Comparison of ENCODE assay signal across 11 cellular contexts in genomic region chr2:40364143-40364903, GRCh38.
A peak's percentile ranks its signal among the peaks of the same experiment; 100 is the strongest.
DNase-seq lines count a peak whose midpoint lies in the region; ATAC-seq, FAIRE-seq and TF ChIP-seq lines count a peak whose summit lies in the region.
"Had no signal": no experiment of that assay in that cellular context is flagged by ENCODE, and none has a peak within 500 bp of the region (broad histone marks: within the 10 kb centered on the region; RNA-seq: fewer than 3 reads in every experiment).

No MANE protein-coding gene starts in this region.

- H3K36me3 ChIP-seq in heart left ventricle (no peaks in the 10 kb centered on the region), HepG2 (replicated peaks in 1 of 2; ENCODE audit: control insufficient read depth in 1 of 2, insufficient read depth in 2 of 2, low read length in 2 of 2) (no peaks in the 10 kb centered on the region), vagina (no peaks in the 10 kb centered on the region)

- no TSS peak for BruUV-seq in HepG2 (replicated peaks; lab: Mats Ljungman, UMichigan)

- no peaks in the 10 kb centered on the region for H4K20me1 ChIP-seq in HepG2 (ENCODE audit: insufficient read depth, low read length)

- 5 to 14% (median 6%) methylated on average over 3 of the region's 3 CpGs for WGBS in heart left ventricle, 4 donors
- whole genome bisulfite sequencing in HepG2 (ENCODE audit: low lambda C conversion rate), result under 1% methylated on average over 3 of the region's 3 CpGs

- H3K36me3 Mint-ChIP-seq in endothelial cell (ENCODE audit: low read depth, unreplicated experiment), result no peaks in the 10 kb centered on the region

- H3K27ac Mint-ChIP-seq in endothelial cell (ENCODE audit: unreplicated experiment), result no peak overlapping the region

- DNase-seq in heart left ventricle (no peak), Right ventricle myocardium superior (no peak), astrocyte of the cerebellum (ENCODE audit: low read depth) (no peak), HepG2 (ENCODE audit: low spot score) (no peak), vagina (ENCODE audit: extremely low spot score in 2 of 2) (no peak), endothelial cell (ENCODE audit: low spot score) (no peak), RPMI8226 (no peak), cerebellum (ENCODE audit: low spot score) (no peak)
- DNase-seq: Caco-2; NCI-H510A; stimulated activated naive CD4-positive, alpha-beta T cell treated with Interleukin-2 at 50 U/mL for 16 hours had no signal

- H3K4me1 Mint-ChIP-seq in endothelial cell (ENCODE audit: unreplicated experiment), result no peaks in the 10 kb centered on the region

- peak overlapping the region; percentile 5 to 71 (median 55) for H3K27ac ChIP-seq in heart left ventricle
- no peak overlapping the region for H3K27ac ChIP-seq in HepG2 (ENCODE audit: extremely low read length, insufficient read depth, low read length)
- peak overlapping the region; percentile 31 for H3K27ac ChIP-seq in vagina

- TF ChIP-seq POLR2A in heart left ventricle (IDR thresholded peaks at IDR 0.05) (no peak), HepG2 (IDR thresholded peaks at IDR 0.05; ENCODE audit: insufficient read depth in 1 of 2, low read depth in 2 of 2, low read length in 2 of 2) (no peak), vagina (IDR thresholded peaks at IDR 0.05) (no peak)

- no peaks in the 10 kb centered on the region for H3K9me3 Mint-ChIP-seq in endothelial cell (ENCODE audit: unreplicated experiment)

- H3K4me1 ChIP-seq in heart left ventricle (peaks cover 3 to 77% (median 31%) of the 10 kb centered on the region in 12 donors), HepG2 (ENCODE audit: insufficient read depth, low read length) (no peaks in the 10 kb centered on the region), vagina (peaks cover 12% of the 10 kb centered on the region)
- H3K4me1 ChIP-seq: Caco-2 had no signal

- H3K27me3 ChIP-seq in heart left ventricle, result no peaks in the 10 kb centered on the region
- no peaks in the 10 kb centered on the region for H3K27me3 ChIP-seq in HepG2 (ENCODE audit: control insufficient read depth in 1 of 2, insufficient read depth in 2 of 2, low read length in 2 of 2)
- H3K27me3 ChIP-seq in vagina, result no peaks in the 10 kb centered on the region

- CTCF ChIA-PET in HepG2 (lab: Yijun Ruan, JAX; ENCODE audit: low intra/inter-chr PET ratio, low total read pairs), result no interaction called here

- no peak overlapping the region for H3K9ac ChIP-seq in HepG2 (ENCODE audit: insufficient read depth, low read depth, low read length)

- in situ Hi-C loops in astrocyte of the cerebellum (cut with HindIII; ENCODE audit: low sequenced_read_pairs), result no loop called here
- in situ Hi-C loops in HepG2 (cut with HindIII; ENCODE audit: extremely low pct_ligation_motif_present, low pct_unique_long_range_greater_than_20kb), result no loop called here

- peak in 1 of 4 donors; percentile 33 for ATAC-seq in heart left ventricle
- no peak for ATAC-seq in Right ventricle myocardium superior (ENCODE audit: poor library complexity)
- ATAC-seq in HepG2, result no peak

- H3K9me3 ChIP-seq in heart left ventricle (no peaks in the 10 kb centered on the region), HepG2 (ENCODE audit: low read length) (no peaks in the 10 kb centered on the region), vagina (no peaks in the 10 kb centered on the region)
- H3K9me3 ChIP-seq: Caco-2 had no signal

- H3K4me3 ChIP-seq in heart left ventricle (peak overlapping the region in 9 of 12 donors; percentile 7 to 49 (median 32)), astrocyte of the cerebellum (ENCODE audit: low read depth, low read length) (peak overlapping the region; percentile 4), HepG2 (replicated peaks in 1 of 3; ENCODE audit: insufficient read depth in 1 of 3, low read depth in 2 of 3, low read length in 3 of 3) (no peak overlapping the region), vagina (peak overlapping the region; percentile 5 to 24)

- TF ChIP-seq RAD21 in HepG2 (CRISPR knock-in tag; IDR thresholded peaks at IDR 0.05), result no peak

- peak; percentile 12 for FAIRE-seq in HepG2 (lab: Jason Lieb, UNC)

- intact Hi-C loops in heart left ventricle (cut with DNase I) (no loop called here), Right ventricle myocardium superior (cut with DNase I) (loop anchor here (10.0 kb wide), 1 partner anchor 80 kb away; no protein-coding TSS in a partner anchor), HepG2 (cut with micrococcal nuclease; ENCODE audit: unreplicated experiment) (no loop called here), vagina (cut with DNase I) (no loop called here)

- H3K79me2 ChIP-seq in HepG2 (ENCODE audit: insufficient read depth, low read length), result no peaks in the 10 kb centered on the region

- H3K4me2 ChIP-seq in HepG2 (ENCODE audit: low read depth, low read length), result no peak overlapping the region

- TF ChIP-seq CTCF in heart left ventricle (IDR thresholded peaks at IDR 0.05) (no peak), astrocyte of the cerebellum (IDR thresholded peaks at IDR 0.05; ENCODE audit: low read depth, low read length, missing control alignments) (no peak), HepG2 (CRISPR knock-in tag; IDR thresholded peaks at IDR 0.05) (no peak), vagina (IDR thresholded peaks at IDR 0.05) (no peak), endothelial cell (IDR thresholded peaks at IDR 0.05; ENCODE audit: unreplicated experiment) (no peak)

- H3K27me3 Mint-ChIP-seq in endothelial cell (ENCODE audit: unreplicated experiment), result no peaks in the 10 kb centered on the region

- no peak overlapping the region for H2AFZ ChIP-seq in HepG2 (ENCODE audit: low read length)

- POLR2A ChIA-PET in HepG2 (lab: Yijun Ruan, JAX), result no interaction called here

- TF ChIP-seq EP300 in HepG2 (IDR thresholded peaks at IDR 0.05; ENCODE audit: low read depth in 2 of 2, low read length in 2 of 2) (no peak), HepG2 (CRISPR knock-in tag; IDR thresholded peaks at IDR 0.05; ENCODE audit: borderline replicate concordance) (no peak)

- H3K4me3 Mint-ChIP-seq in endothelial cell (ENCODE audit: unreplicated experiment), result no peak overlapping the region

TF ChIP-seq in HepG2, 621 proteins besides CTCF, POLR2A, EP300 and RAD21:
- no peak for TF ChIP-seq ZNF24 (IDR thresholded peaks at IDR 0.05)
- TF ChIP-seq CEBPB (IDR thresholded peaks at IDR 0.05; ENCODE audit: borderline replicate concordance, low read depth, low read length), result peak; percentile 81
- TF ChIP-seq SRSF9 (IDR thresholded peaks at IDR 0.05; ENCODE audit: borderline replicate concordance, insufficient read depth, low read depth, low read length, poor library complexity, severe bottlenecking), result no peak

Comparison
In these comparisons a context has a peak if more than half of its experiments do, and no peak if none do; other contexts are left out.
1. H3K4me3 ChIP-seq: peak in heart left ventricle (9 of 12), astrocyte of the cerebellum (single experiment) and vagina (2 of 2); none in HepG2 (0 of 3).